In genomic region chr16:27325736-27326135, GRCh38 we compare ENCODE assay signal across 9 cellular contexts. TPM values are rescaled to one million over a fixed set of nuclear protein-coding genes. Genes with fewer than 3 reads are reported as not detected.
A peak's percentile ranks its signal among the peaks of the same experiment; 100 is the strongest.
DNase-seq lines count a peak whose midpoint lies in the region; ATAC-seq and TF ChIP-seq lines count a peak whose summit lies in the region.
"Had no signal": no experiment of that assay in that cellular context is flagged by ENCODE, and none has a peak within 500 bp of the region (broad histone marks: within the 10 kb centered on the region; RNA-seq: fewer than 3 reads in every experiment).

No MANE protein-coding gene starts in this region.

- H3K4me3 ChIP-seq in mammary epithelial cell (replicated peaks in 1 of 3; ENCODE audit: insufficient read depth in 1 of 3, low read depth in 2 of 3, low read length in 3 of 3): no peak overlapping the region
- no peak overlapping the region for H3K4me3 ChIP-seq in muscle layer of colon (ENCODE audit: low read depth in 1 of 2, low read length in 2 of 2)
- no peak overlapping the region for H3K4me3 ChIP-seq in urinary bladder (ENCODE audit: low read depth, low read length)

- H3K27me3 ChIP-seq in mammary epithelial cell (ENCODE audit: insufficient read depth, low read length) (no peaks in the 10 kb centered on the region), muscle layer of colon (ENCODE audit: control insufficient read depth in 1 of 2, insufficient read depth in 2 of 2, low read length in 2 of 2) (no peaks in the 10 kb centered on the region)

- DNase-seq in cardiac septum (ENCODE audit: low spot score) (peak; percentile 43), left ventricle myocardium superior (no peak), mammary epithelial cell (no peak), COR-L47 (lab: John Stamatoyannopoulos, UW) (no peak), AG08395 (ENCODE audit: low spot score) (no peak)
- DNase-seq: NCI-H526 had no signal

- H3K4me2 ChIP-seq in mammary epithelial cell (ENCODE audit: insufficient read depth, low read depth, low read length): no peak overlapping the region

- no peak for ATAC-seq in left ventricle myocardium superior
- no peak for ATAC-seq in HG03469 (IDR thresholded peaks at IDR 0.05; ENCODE audit: unreplicated experiment)

- CTCF ChIA-PET in mammary epithelial cell (lab: Charles Lee; ENCODE audit: low non-redundant PET): no interaction called here

- H4K20me1 ChIP-seq in mammary epithelial cell (ENCODE audit: insufficient read depth, low read length): no peaks in the 10 kb centered on the region

- intact Hi-C loops in cardiac septum (cut with DNase I): loop anchor here (10.0 kb wide), 1 partner anchor 129 kb away; no protein-coding TSS in a partner anchor
- intact Hi-C loops in left ventricle myocardium superior (cut with micrococcal nuclease): no loop called here
- intact Hi-C loops in mammary epithelial cell (cut with micrococcal nuclease): loop anchor here (2.0 kb wide), 1 partner anchor 39 kb away; no protein-coding TSS in a partner anchor

- H3K9me3 ChIP-seq in mammary epithelial cell (replicated peaks; ENCODE audit: insufficient read depth, low read length): no peaks in the 10 kb centered on the region
- H3K9me3 ChIP-seq in muscle layer of colon (ENCODE audit: low read length): no peaks in the 10 kb centered on the region

- BruUV-seq in mammary epithelial cell (replicated peaks; lab: Mats Ljungman, UMichigan): no TSS peak

- H3K27ac ChIP-seq in mammary epithelial cell (ENCODE audit: insufficient read depth, low read depth, low read length) (peak overlapping the region; percentile 92), muscle layer of colon (ENCODE audit: low read depth, low read length) (peak overlapping the region; percentile 92), urinary bladder (ENCODE audit: low read depth) (peak overlapping the region; percentile 6)

- in situ Hi-C loops in mammary epithelial cell (cut with MboI; ENCODE audit: low sequenced_read_pairs in 2 of 2): loop anchor here in 1 of 2 donors (10.0 kb wide), 1 partner anchor 61 kb away; the partner anchor contains the start of gene NSMCE1

- dilution Hi-C loops in mammary epithelial cell (cut with HindIII; ENCODE audit: low sequenced_read_pairs): no loop called here

- WGBS in mammary epithelial cell (ENCODE audit: low coverage, missing lambda C conversion rate): 100% methylated on average over 3 of the region's 8 CpGs
- WGBS in urinary bladder: 92% methylated on average over 8 of the region's 8 CpGs

- H3K4me1 ChIP-seq in mammary epithelial cell (ENCODE audit: insufficient read depth, low read length) (peaks cover 72% of the 10 kb centered on the region), muscle layer of colon (ENCODE audit: insufficient read depth, low read length) (peaks cover 95% of the 10 kb centered on the region), urinary bladder (ENCODE audit: insufficient read depth) (no peaks in the 10 kb centered on the region)

- no peak overlapping the region for H3K9ac ChIP-seq in mammary epithelial cell (ENCODE audit: insufficient read depth, low read length)
- peak overlapping the region; percentile 14 for H3K9ac ChIP-seq in muscle layer of colon (ENCODE audit: low read length)

- peaks cover 98% of the 10 kb centered on the region for H3K79me2 ChIP-seq in mammary epithelial cell (ENCODE audit: insufficient read depth, low read length)

- H3K36me3 ChIP-seq in mammary epithelial cell (ENCODE audit: insufficient read depth, low read length) (peaks cover 2% of the 10 kb centered on the region), muscle layer of colon (ENCODE audit: insufficient read depth, low read length) (no peaks in the 10 kb centered on the region), urinary bladder (ENCODE audit: insufficient read depth) (no peaks in the 10 kb centered on the region)

- H2AFZ ChIP-seq in mammary epithelial cell (ENCODE audit: low read depth, low read length): no peak overlapping the region

- no peak for TF ChIP-seq CTCF in mammary epithelial cell (conservative IDR thresholded peaks at IDR 0.05 in 1 of 2, IDR thresholded peaks at IDR 0.05 in 1 of 2; ENCODE audit: extremely low read depth in 1 of 2, insufficient read depth in 1 of 2, low read depth in 1 of 2, low read length in 2 of 2)

RNA-seq across cellular contexts. Expression of gene IL4R, which starts 12.0 kb away (rescaled TPM):
- total RNA-seq in cardiac septum: 22.0 TPM
- 9.8 TPM for total RNA-seq in left ventricle myocardium superior
- total RNA-seq in mammary epithelial cell: 100 to 1,000 TPM in 1 of 2 donors, 10 to 100 TPM in 1; 69.8 to 152 TPM
- 94.9 TPM for polyA plus RNA-seq in mammary epithelial cell
- 198 TPM for polyA minus RNA-seq in mammary epithelial cell
- 26.2 TPM for total RNA-seq in urinary bladder
- 75.2 TPM for polyA plus RNA-seq in urinary bladder

RNA-seq across cellular contexts. Expression of gene NSMCE1, which starts 57.2 kb away (rescaled TPM):
- total RNA-seq in cardiac septum (27.2 TPM), left ventricle myocardium superior (34.2 TPM), mammary epithelial cell (10 to 100 TPM; 71.6 to 81.2 TPM), urinary bladder (33.9 TPM)
- polyA plus RNA-seq in mammary epithelial cell (54.1 TPM), urinary bladder (76.3 TPM)
- polyA minus RNA-seq in mammary epithelial cell: 71.1 TPM

Comparison
In these comparisons a context has a peak if more than half of its experiments do, and no peak if none do; other contexts are left out.
1. H3K27ac ChIP-seq: peak in every context shown above with its lines; median percentile 92 in mammary epithelial cell; 92 in muscle layer of colon; 6 in urinary bladder.